20 cellular contexts compared by ENCODE assay signal in genomic region chr16:71956500-71956899, GRCh38. TPM values are rescaled to one million over a fixed set of nuclear protein-coding genes. Genes with fewer than 3 reads are reported as not detected.
DNase-seq lines count a peak whose midpoint lies in the region; ATAC-seq and TF ChIP-seq lines count a peak whose summit lies in the region.
"Had no signal": no experiment of that assay in that cellular context is flagged by ENCODE, and none has a peak within 500 bp of the region (broad histone marks: within the 10 kb centered on the region; RNA-seq: fewer than 3 reads in every experiment).

No MANE protein-coding gene starts in this region.

- no peak for TF ChIP-seq RAD21 in SK-N-SH (IDR thresholded peaks at IDR 0.05; ENCODE audit: low read length)
- no peak for TF ChIP-seq RAD21 in IMR-90 (IDR thresholded peaks at IDR 0.05; ENCODE audit: low read length)

- no peak overlapping the region for H2AK9ac ChIP-seq in IMR-90 (replicated peaks; ENCODE audit: low read depth, low read length, poor library complexity)

- H3K4me2 ChIP-seq in SK-N-SH (no peak overlapping the region), IMR-90 (ENCODE audit: low read depth, low read length) (no peak overlapping the region), GM23338 (no peak overlapping the region)

- H3K9me3 Mint-ChIP-seq in immature natural killer cell (no peaks in the 10 kb centered on the region), GM23338 (no peaks in the 10 kb centered on the region)
- H3K9me3 Mint-ChIP-seq: CD4-positive, alpha-beta memory T cell had no signal

- no peaks in the 10 kb centered on the region for H3K9me1 ChIP-seq in IMR-90 (ENCODE audit: insufficient read depth, low read length)

- DNase-seq in SK-N-SH (no peak), IMR-90 (no peak), OCI-M1 (lab: John Stamatoyannopoulos, UW) (peak; percentile 20), immature natural killer cell (no peak), omental fat pad (ENCODE audit: low spot score) (no peak), GM23338 (ENCODE audit: low spot score) (no peak)
- DNase-seq: activated gamma-delta T cell treated with Interleukin-2 at 50 U/mL for 16 hours; body of pancreas; CD4-positive, alpha-beta memory T cell; heart right ventricle; kidney; mesendoderm; NCI-H2029 treated with DMSO at 0.1 percent for 48 hours; NCI-H510A; uterus had no signal

- no peaks in the 10 kb centered on the region for H3K9me2 ChIP-seq in SK-N-SH
- H3K9me2 ChIP-seq in GM23338 (ENCODE audit: insufficient read depth), result no peaks in the 10 kb centered on the region

- no peak overlapping the region for H4K8ac ChIP-seq in IMR-90 (ENCODE audit: low read depth in 2 of 2, low read length in 2 of 2)

- H4K91ac ChIP-seq in IMR-90 (ENCODE audit: insufficient read depth, low read depth, low read length), result no peak overlapping the region

- no peak for TF ChIP-seq EP300 in SK-N-SH (IDR thresholded peaks at IDR 0.05; ENCODE audit: borderline replicate concordance in 1 of 2, low read depth in 1 of 2, low read length in 1 of 2)

- H2BK120ac ChIP-seq in IMR-90 (ENCODE audit: low read depth, low read length), result no peak overlapping the region

- H3K14ac ChIP-seq in IMR-90 (replicated peaks; ENCODE audit: low read depth, low read length), result no peak overlapping the region

- H3K79me2 ChIP-seq in SK-N-SH (ENCODE audit: insufficient read depth) (no peaks in the 10 kb centered on the region), GM23338 (replicated peaks; ENCODE audit: insufficient read depth) (no peaks in the 10 kb centered on the region)

- H3K27ac Mint-ChIP-seq in immature natural killer cell (no peak overlapping the region), GM23338 (no peak overlapping the region)
- H3K27ac Mint-ChIP-seq: CD4-positive, alpha-beta memory T cell had no signal

- no peak for TF ChIP-seq POLR2A in IMR-90 (IDR thresholded peaks at IDR 0.05; ENCODE audit: low read depth, low read length)
- no peak for TF ChIP-seq POLR2A in GM18505 (IDR thresholded peaks at IDR 0.05; ENCODE audit: borderline replicate concordance, extremely low read depth, insufficient read depth, insufficient read length)

- H3K56ac ChIP-seq in IMR-90 (ENCODE audit: extremely low read depth, insufficient read depth, low read length), result no peak overlapping the region

- H4K20me1 ChIP-seq in SK-N-SH (ENCODE audit: insufficient read depth), result no peaks in the 10 kb centered on the region
- no peaks in the 10 kb centered on the region for H4K20me1 ChIP-seq in IMR-90 (ENCODE audit: insufficient read depth, low read length)
- H4K20me1 ChIP-seq in GM23338 (replicated peaks; ENCODE audit: insufficient read depth), result no peaks in the 10 kb centered on the region; the same call in 1 of the 2 replicates

- BruUV-seq in IMR-90 (replicated peaks; lab: Mats Ljungman, UMichigan), result no TSS peak

- H3K36me3 ChIP-seq in SK-N-SH (replicated peaks in 1 of 2; ENCODE audit: control insufficient read depth in 1 of 2, insufficient read depth in 2 of 2, low read length in 1 of 2), result no peaks in the 10 kb centered on the region
- H3K36me3 ChIP-seq in IMR-90 (ENCODE audit: control insufficient read depth, insufficient read depth, low read length), result no peaks in the 10 kb centered on the region
- no peaks in the 10 kb centered on the region for H3K36me3 ChIP-seq in GM23338 (ENCODE audit: insufficient read depth)
- H3K36me3 ChIP-seq: heart right ventricle, uterus had no signal

- in situ Hi-C loops in IMR-90 (cut with MboI; ENCODE audit: low sequenced_read_pairs), result no loop called here

- no peaks in the 10 kb centered on the region for H3K79me1 ChIP-seq in IMR-90 (ENCODE audit: low read depth in 1 of 2, low read length in 2 of 2)

- CTCF ChIA-PET in SK-N-SH (lab: Yijun Ruan, JAX) (interaction anchor here (4.5 kb wide), 1 partner anchor 74 kb away, joined by 22 read pairs; no protein-coding TSS in a partner anchor), IMR-90 (lab: Yijun Ruan, JAX) (interaction anchor here (0.6 kb wide), 1 partner anchor 52 kb away, joined by 3 read pairs; no protein-coding TSS in a partner anchor)

- POLR2A ChIA-PET in SK-N-SH (lab: Yijun Ruan, JAX) (no interaction called here), IMR-90 (lab: Charles Lee; ENCODE audit: unreplicated experiment) (no interaction called here)

- H3K4me1 Mint-ChIP-seq in immature natural killer cell (peaks cover 4 to 8% of the 10 kb centered on the region in 2 donors), GM23338 (peaks cover 4% of the 10 kb centered on the region; the same call in 2 of the 3 replicates)

- intact Hi-C loops in IMR-90 (cut with micrococcal nuclease), result no loop called here

- H2AFZ ChIP-seq in SK-N-SH (ENCODE audit: low read depth), result no peak overlapping the region
- no peak overlapping the region for H2AFZ ChIP-seq in IMR-90 (replicated peaks; ENCODE audit: low read length, poor library complexity)
- H2AFZ ChIP-seq in GM23338, result no peak overlapping the region

- dilution Hi-C loops in IMR-90 (cut with HindIII; ENCODE audit: low sequenced_read_pairs, unreplicated experiment), result no loop called here

- H3K27me3 Mint-ChIP-seq in immature natural killer cell (ENCODE audit: low read depth in 3 of 3), result peaks cover 0 to 7% (median 3%) of the 10 kb centered on the region in 3 donors
- H3K27me3 Mint-ChIP-seq in GM23338 (ENCODE audit: insufficient read depth, low read depth, poor library complexity), result peaks cover 8% of the 10 kb centered on the region

- H2BK15ac ChIP-seq in IMR-90 (ENCODE audit: low read depth, low read length), result no peak overlapping the region

- no peak overlapping the region for H3K18ac ChIP-seq in IMR-90 (ENCODE audit: low read depth, low read length)

- no peak overlapping the region for H2BK20ac ChIP-seq in IMR-90 (ENCODE audit: low read depth, low read length)

- H3K4ac ChIP-seq in IMR-90 (ENCODE audit: low read depth, low read length), result no peak overlapping the region

- no peak overlapping the region for H3K4me3 ChIP-seq in SK-N-SH (ENCODE audit: low read depth in 2 of 2, low read length in 1 of 2)
- no peak overlapping the region for H3K4me3 ChIP-seq in IMR-90 (ENCODE audit: insufficient read depth, low read depth, low read length)
- H3K4me3 ChIP-seq in GM23338, result no peak overlapping the region
- H3K4me3 ChIP-seq: body of pancreas, heart right ventricle, uterus had no signal

- no peak overlapping the region for H3K27ac ChIP-seq in SK-N-SH (ENCODE audit: low read depth in 2 of 2, low read length in 1 of 2)
- no peak overlapping the region for H3K27ac ChIP-seq in IMR-90 (ENCODE audit: insufficient read depth, low read length)
- H3K27ac ChIP-seq in GM23338 (ENCODE audit: low read depth), result no peak overlapping the region
- H3K27ac ChIP-seq: body of pancreas, heart right ventricle, uterus had no signal

- WGBS in SK-N-SH (ENCODE audit: low lambda C conversion rate), result 43% methylated on average over 2 of the region's 2 CpGs
- WGBS in IMR-90 (ENCODE audit: extremely low coverage in 2 of 2, insufficient read length in 1 of 2), 2 experiments, result no CpG with 5 or more reads among the region's 2 CpGs

- no peaks in the 10 kb centered on the region for H3K27me3 ChIP-seq in SK-N-SH (ENCODE audit: insufficient read depth)
- no peaks in the 10 kb centered on the region for H3K27me3 ChIP-seq in IMR-90 (ENCODE audit: control insufficient read depth, insufficient read depth, low read length)
- peaks cover 18% of the 10 kb centered on the region for H3K27me3 ChIP-seq in GM23338 (ENCODE audit: insufficient read depth)
- H3K27me3 ChIP-seq: body of pancreas, heart right ventricle, uterus had no signal

- H3K9ac ChIP-seq in SK-N-SH (no peak overlapping the region), IMR-90 (ENCODE audit: low read depth, low read length) (no peak overlapping the region)

- H3K9me3 ChIP-seq in SK-N-SH, result no peaks in the 10 kb centered on the region
- no peaks in the 10 kb centered on the region for H3K9me3 ChIP-seq in IMR-90 (ENCODE audit: control insufficient read depth, insufficient read depth, low read length)
- H3K9me3 ChIP-seq: body of pancreas, heart right ventricle, uterus had no signal

- no peak overlapping the region for H4K5ac ChIP-seq in IMR-90 (ENCODE audit: low read depth, low read length)

- H3K4me1 ChIP-seq in SK-N-SH (ENCODE audit: control insufficient read depth in 1 of 2, insufficient read depth in 2 of 2, low read depth in 1 of 2, low read length in 1 of 2) (no peaks in the 10 kb centered on the region; a peak in 1 of 4 replicates), IMR-90 (ENCODE audit: control insufficient read depth, insufficient read depth, low read length) (no peaks in the 10 kb centered on the region), GM23338 (ENCODE audit: insufficient read depth) (no peaks in the 10 kb centered on the region)
- H3K4me1 ChIP-seq: body of pancreas, uterus had no signal

- H2AK5ac ChIP-seq in IMR-90 (ENCODE audit: low read depth, low read length), result no peak overlapping the region

- no peaks in the 10 kb centered on the region for H3K36me3 Mint-ChIP-seq in immature natural killer cell
- no peaks in the 10 kb centered on the region for H3K36me3 Mint-ChIP-seq in GM23338 (ENCODE audit: low read depth)
- H3K36me3 Mint-ChIP-seq: CD4-positive, alpha-beta memory T cell had no signal

- H3K4me3 Mint-ChIP-seq in immature natural killer cell, result peak overlapping the region in 4 of 5 donors; percentile 4 to 58 (median 19)
- H3K4me3 Mint-ChIP-seq in GM23338, result no peak overlapping the region

- no peak overlapping the region for H2BK5ac ChIP-seq in IMR-90 (ENCODE audit: low read depth, low read length, poor library complexity, severe bottlenecking)

- TF ChIP-seq CTCF in SK-N-SH (IDR thresholded peaks at IDR 0.05) (no peak), IMR-90 (conservative IDR thresholded peaks at IDR 0.05; ENCODE audit: low read depth, low read length) (no peak), omental fat pad (IDR thresholded peaks at IDR 0.05) (no peak), GM23338 (conservative IDR thresholded peaks at IDR 0.05; ENCODE audit: low read depth in 2 of 2) (no peak)

- no peaks in the 10 kb centered on the region for H3F3A ChIP-seq in SK-N-SH (replicated peaks; ENCODE audit: insufficient read depth)
- H3F3A ChIP-seq in GM23338 (replicated peaks; ENCODE audit: low read depth), result no peaks in the 10 kb centered on the region

- H3K23ac ChIP-seq in IMR-90 (ENCODE audit: low read depth, low read length), result no peak overlapping the region

- ATAC-seq in SK-N-SH treated with all-trans-retinoic acid at 6 μM for 48 hours (peak; percentile 44; the same call in 2 of the 3 replicates), IMR-90 (ENCODE audit: low read depth) (peak; percentile 21; the same call in 1 of the 2 replicates), omental fat pad (ENCODE audit: low FRiP score) (no peak), GM23338 (no peak), GM18505 (IDR thresholded peaks at IDR 0.05; ENCODE audit: unreplicated experiment) (no peak)
- ATAC-seq: body of pancreas, esophagus mucosa, heart right ventricle, Panc1 had no signal

RNA-seq across cellular contexts. Expression of gene PKD1L3, which starts 43.7 kb away (rescaled TPM):
- not detected in 2 replicates for polyA plus RNA-seq in SK-N-SH (2012; rRNA removed)
- polyA plus RNA-seq in SK-N-SH (2012; cell fraction: cytosol; rRNA removed), result not detected in 2 replicates
- not detected in 2 replicates for polyA plus RNA-seq in SK-N-SH (2012; cell fraction: nucleus; rRNA removed)
- not detected in 2 replicates for total RNA-seq in IMR-90 (2012; rRNA removed)
- not detected in 2 replicates for polyA plus RNA-seq in IMR-90 (2012; rRNA removed)
- not detected in 2 replicates for polyA plus RNA-seq in IMR-90 (2012; cell fraction: cytosol; rRNA removed)
- polyA plus RNA-seq in IMR-90 (2012; cell fraction: nucleus; rRNA removed; ENCODE audit: low replicate concordance), result not detected in 2 replicates
- polyA plus RNA-seq in immature natural killer cell, result not detected
- total RNA-seq in omental fat pad, result 1 to 10 TPM in 1 of 4 donors, under 1 TPM in 3; 0.60 to 1.7 (median 0.77) TPM
- total RNA-seq in GM23338 (2014; rRNA removed; shearing (Covaris generic)), result not detected in 2 replicates
- not detected in 2 replicates for polyA plus RNA-seq in GM23338 (2016; fragmentation: Nextera tagmentation; extraction: Ambion mirVana)
- total RNA-seq: A172; body of pancreas; CD4-positive, alpha-beta memory T cell; esophagus mucosa had no signal
- polyA plus RNA-seq: CD4-positive, alpha-beta memory T cell had no signal

RNA-seq across cellular contexts. Expression of gene DHODH, which starts 52.0 kb away (rescaled TPM):
- polyA plus RNA-seq in SK-N-SH (2012; rRNA removed) (10.9 and 11.1 TPM in 2 replicates), IMR-90 (2012; rRNA removed) (4.1 and 4.5 TPM in 2 replicates), immature natural killer cell (1 to 10 TPM in 2 of 3 donors, under 1 TPM in 1; 0.34 to 7.2 (median 5.9) TPM), GM23338 (2016; fragmentation: Nextera tagmentation; extraction: Ambion mirVana) (9.5 and 10.7 TPM in 2 replicates)
- polyA plus RNA-seq in SK-N-SH (2012; cell fraction: cytosol; rRNA removed), result 8.6 and 9.4 TPM in 2 replicates
- polyA plus RNA-seq in SK-N-SH (2012; cell fraction: nucleus; rRNA removed), result 11.5 and 12.6 TPM in 2 replicates
- total RNA-seq in IMR-90 (2012; rRNA removed) (3.2 and 3.3 TPM in 2 replicates), omental fat pad (10 to 100 TPM in 3 of 4 donors, 1 to 10 TPM in 1; 6.8 to 15.1 (median 11.9) TPM)
- 2.9 and 4.9 TPM in 2 replicates for polyA plus RNA-seq in IMR-90 (2012; cell fraction: cytosol; rRNA removed)
- polyA plus RNA-seq in IMR-90 (2012; cell fraction: nucleus; rRNA removed; ENCODE audit: low replicate concordance), result 3.5 and 4.1 TPM in 2 replicates
- 11.7 and 15.1 TPM in 2 replicates for total RNA-seq in GM23338 (2014; rRNA removed; shearing (Covaris generic))

Comparison
In these comparisons a context has a peak if more than half of its experiments do, and no peak if none do; other contexts are left out.
1. ATAC-seq: peak in SK-N-SH treated with all-trans-retinoic acid at 6 μM for 48 hours (single experiment) and IMR-90 (single experiment); none in omental fat pad (single experiment), GM23338 (single experiment) and GM18505 (single experiment).